ENCODE assay signal across 14 cellular contexts in genomic region chr9:36721846-36722588, GRCh38.
DNase-seq lines count a peak whose midpoint lies in the region; ATAC-seq and TF ChIP-seq lines count a peak whose summit lies in the region.
"Had no signal": no experiment of that assay in that cellular context is flagged by ENCODE, and none has a peak within 500 bp of the region (broad histone marks: within the 10 kb centered on the region; RNA-seq: fewer than 3 reads in every experiment).

No MANE protein-coding gene starts in this region.

- no peaks in the 10 kb centered on the region for H3K36me3 Mint-ChIP-seq in MCF 10A (ENCODE audit: insufficient read depth, unreplicated experiment)

- H3K27ac Mint-ChIP-seq in MCF 10A (ENCODE audit: low read depth, unreplicated experiment), result no peak overlapping the region
- H3K27ac Mint-ChIP-seq: activated CD4-positive, alpha-beta T cell treated with anti-CD3 and anti-CD28 coated beads, Interleukin-2, amount 10 ng/mL, durations not matched to agents 7 days and 5 days had no signal

- BruUV-seq in MCF 10A (replicated peaks; lab: Mats Ljungman, UMichigan) (no TSS peak), mammary epithelial cell (replicated peaks; lab: Mats Ljungman, UMichigan) (no TSS peak)

- no peaks in the 10 kb centered on the region for H3K9me3 ChIP-seq in mammary epithelial cell (replicated peaks; ENCODE audit: insufficient read depth, low read length)
- H3K9me3 ChIP-seq in body of pancreas, result no peaks in the 10 kb centered on the region
- H3K9me3 ChIP-seq: heart right ventricle had no signal

- ATAC-seq in body of pancreas (no peak), GM19328 (IDR thresholded peaks at IDR 0.05; ENCODE audit: unreplicated experiment) (no peak), HG03196 (IDR thresholded peaks at IDR 0.05; ENCODE audit: unreplicated experiment) (no peak), HG03439 (IDR thresholded peaks at IDR 0.05; ENCODE audit: unreplicated experiment) (no peak)
- ATAC-seq: activated T-cell treated with anti-CD3 and anti-CD28 coated beads, Interleukin-2, amount 50 U/mL, for 4 hours; heart right ventricle had no signal

- no peak overlapping the region for H2AFZ ChIP-seq in mammary epithelial cell (ENCODE audit: low read depth, low read length)
- H2AFZ ChIP-seq: parathyroid adenoma had no signal

- H3K4me1 Mint-ChIP-seq in MCF 10A (ENCODE audit: insufficient read depth, unreplicated experiment), result no peaks in the 10 kb centered on the region
- H3K4me1 Mint-ChIP-seq: activated CD4-positive, alpha-beta T cell treated with anti-CD3 and anti-CD28 coated beads, Interleukin-2, amount 10 ng/mL, durations not matched to agents 7 days and 5 days had no signal

- WGBS in mammary epithelial cell (ENCODE audit: low coverage, missing lambda C conversion rate), result 67% methylated on average over 8 of the region's 8 CpGs
- 60 to 62% methylated on average over 8 of the region's 8 CpGs for WGBS in body of pancreas, 2 donors

- no peak for TF ChIP-seq POLR2A in body of pancreas (IDR thresholded peaks at IDR 0.05)

- H3K27me3 ChIP-seq in mammary epithelial cell (ENCODE audit: insufficient read depth, low read length) (no peaks in the 10 kb centered on the region), body of pancreas (no peaks in the 10 kb centered on the region)

- H3K4me3 ChIP-seq in mammary epithelial cell (replicated peaks in 1 of 3; ENCODE audit: insufficient read depth in 1 of 3, low read depth in 2 of 3, low read length in 3 of 3) (no peak overlapping the region), body of pancreas (no peak overlapping the region), retinal pigment epithelial cell (ENCODE audit: low read length) (no peak overlapping the region)
- H3K4me3 ChIP-seq: heart right ventricle had no signal

- H3K36me3 ChIP-seq in mammary epithelial cell (ENCODE audit: insufficient read depth, low read length) (no peaks in the 10 kb centered on the region), body of pancreas (replicated peaks in 1 of 2; ENCODE audit: insufficient read depth in 1 of 2, low read depth in 2 of 2) (no peaks in the 10 kb centered on the region)
- H3K36me3 ChIP-seq: heart right ventricle had no signal

- DNase-seq in MCF 10A (ENCODE audit: unreplicated experiment) (peak; percentile 71), mammary epithelial cell (no peak), NCI-H1105 treated with DMSO at 0.1 percent for 48 hours (lab: John Stamatoyannopoulos, UW) (peak; percentile 69), body of pancreas (peak; percentile 14 to 53 (median 40)), retinal pigment epithelial cell (ENCODE audit: low read depth) (peak; percentile 40)
- DNase-seq: activated CD4-positive, alpha-beta T cell treated with anti-CD3 and anti-CD28 coated beads, Interleukin-2, amount 10 ng/mL, durations not matched to agents 7 days and 5 days; activated T-cell treated with anti-CD3 and anti-CD28 coated beads, Interleukin-2, amount 50 U/mL, for 4 hours; heart right ventricle; kidney glomerular epithelial cell; T-helper 2 cell had no signal

- no peaks in the 10 kb centered on the region for H4K20me1 ChIP-seq in mammary epithelial cell (ENCODE audit: insufficient read depth, low read length)

- dilution Hi-C loops in mammary epithelial cell (cut with HindIII; ENCODE audit: low sequenced_read_pairs), result loop anchor here (5.0 kb wide), 1 partner anchor 55 kb away; no protein-coding TSS in a partner anchor

- H3K27ac ChIP-seq in mammary epithelial cell (ENCODE audit: insufficient read depth, low read depth, low read length) (no peak overlapping the region), body of pancreas (no peak overlapping the region)
- H3K27ac ChIP-seq: heart right ventricle, parathyroid adenoma had no signal

- CTCF ChIA-PET in MCF 10A (lab: Yijun Ruan, JAX) (interaction anchor here (0.7 to 1.2 kb wide), 2 partner anchors 15 to 237 kb away, joined by 3 read pairs; no protein-coding TSS in a partner anchor), mammary epithelial cell (lab: Charles Lee; ENCODE audit: low non-redundant PET) (no interaction called here)

- POLR2A ChIA-PET in MCF 10A (lab: Yijun Ruan, JAX), result interaction anchor here (0.6 kb wide), 1 partner anchor 299 kb away, joined by 4 read pairs; no protein-coding TSS in a partner anchor

- H3K9ac ChIP-seq in mammary epithelial cell (ENCODE audit: insufficient read depth, low read length), result no peak overlapping the region
- H3K9ac ChIP-seq: parathyroid adenoma had no signal

- intact Hi-C loops in MCF 10A (cut with micrococcal nuclease), result no loop called here
- intact Hi-C loops in mammary epithelial cell (cut with micrococcal nuclease), result no loop called here
- intact Hi-C loops in body of pancreas (cut with DNase I), result no loop called here

- no peak overlapping the region for H3K4me3 Mint-ChIP-seq in MCF 10A (ENCODE audit: unreplicated experiment)
- H3K4me3 Mint-ChIP-seq: activated CD4-positive, alpha-beta T cell treated with anti-CD3 and anti-CD28 coated beads, Interleukin-2, amount 10 ng/mL, durations not matched to agents 7 days and 5 days; activated T-cell treated with anti-CD3 and anti-CD28 coated beads, Interleukin-2, amount 50 U/mL, for 4 hours had no signal

- no peak for TF ChIP-seq CTCF in MCF 10A (IDR thresholded peaks at IDR 0.05; ENCODE audit: unreplicated experiment)
- TF ChIP-seq CTCF in mammary epithelial cell (conservative IDR thresholded peaks at IDR 0.05 in 1 of 2, IDR thresholded peaks at IDR 0.05 in 1 of 2; ENCODE audit: extremely low read depth in 1 of 2, insufficient read depth in 1 of 2, low read depth in 1 of 2, low read length in 2 of 2), result no peak
- TF ChIP-seq CTCF in body of pancreas (IDR thresholded peaks at IDR 0.05), result no peak
- no peak for TF ChIP-seq CTCF in retinal pigment epithelial cell (conservative IDR thresholded peaks at IDR 0.05; ENCODE audit: low read depth, low read length)

- no peak overlapping the region for H3K4me2 ChIP-seq in mammary epithelial cell (ENCODE audit: insufficient read depth, low read depth, low read length)

- no peaks in the 10 kb centered on the region for H3K9me3 Mint-ChIP-seq in MCF 10A (ENCODE audit: unreplicated experiment)
- H3K9me3 Mint-ChIP-seq: activated CD4-positive, alpha-beta T cell treated with anti-CD3 and anti-CD28 coated beads, Interleukin-2, amount 10 ng/mL, durations not matched to agents 7 days and 5 days; activated T-cell treated with anti-CD3 and anti-CD28 coated beads, Interleukin-2, amount 50 U/mL, for 4 hours had no signal

- H3K4me1 ChIP-seq in mammary epithelial cell (ENCODE audit: insufficient read depth, low read length), result no peaks in the 10 kb centered on the region
- no peaks in the 10 kb centered on the region for H3K4me1 ChIP-seq in body of pancreas
- H3K4me1 ChIP-seq: heart right ventricle, parathyroid adenoma had no signal

- no peaks in the 10 kb centered on the region for H3K79me2 ChIP-seq in mammary epithelial cell (ENCODE audit: insufficient read depth, low read length)
- H3K79me2 ChIP-seq: parathyroid adenoma had no signal

- peaks cover 38% of the 10 kb centered on the region for H3K27me3 Mint-ChIP-seq in MCF 10A (ENCODE audit: insufficient read depth, unreplicated experiment)
- H3K27me3 Mint-ChIP-seq: activated CD4-positive, alpha-beta T cell treated with anti-CD3 and anti-CD28 coated beads, Interleukin-2, amount 10 ng/mL, durations not matched to agents 7 days and 5 days had no signal

- in situ Hi-C loops in mammary epithelial cell (cut with MboI; ENCODE audit: low sequenced_read_pairs in 2 of 2), result no loop called here
